26 cellular contexts compared by ENCODE assay signal in the genomic region with DNA sequence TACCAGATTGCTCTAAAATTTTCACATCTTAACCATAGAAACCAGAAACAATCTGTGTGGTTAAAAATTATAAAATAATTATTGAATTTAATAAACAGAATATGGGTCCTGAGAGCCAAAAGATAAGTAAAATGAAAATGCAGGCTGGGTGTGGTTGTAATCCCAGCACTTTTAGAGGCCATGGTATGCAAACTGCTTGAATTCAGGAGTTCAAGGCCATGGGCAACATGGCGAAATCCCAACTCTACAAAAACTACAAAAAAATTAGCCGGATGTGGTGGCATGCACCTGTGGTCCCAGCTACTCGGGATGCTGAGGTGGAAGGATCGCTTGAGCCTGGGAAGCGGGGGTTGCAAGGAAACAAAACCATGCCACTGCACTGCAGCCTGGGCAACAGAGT.
"Had no signal": no experiment of that assay in that cellular context is flagged by ENCODE, and none has a peak within 500 bp of the region (broad histone marks: within the 10 kb centered on the region; RNA-seq: fewer than 3 reads in every experiment).

No MANE protein-coding gene starts in this region.

- H3K27me3 Mint-ChIP-seq: dendritic cell treated with granulocyte-macrophage colony-stimulating factor and Interleukin-4, amounts not matched to agents 40 ng/mL and 50 ng/mL, for 4 days; effector memory CD8-positive, alpha-beta T cell had no signal

- H3K9me3 Mint-ChIP-seq: dendritic cell treated with granulocyte-macrophage colony-stimulating factor and Interleukin-4, amounts not matched to agents 40 ng/mL and 50 ng/mL, for 4 days; effector memory CD8-positive, alpha-beta T cell had no signal

- H3K27ac Mint-ChIP-seq: dendritic cell treated with granulocyte-macrophage colony-stimulating factor and Interleukin-4, amounts not matched to agents 40 ng/mL and 50 ng/mL, for 4 days; effector memory CD8-positive, alpha-beta T cell; endodermal cell had no signal

- H3K36me3 ChIP-seq: colonic mucosa, gastrocnemius medialis, gastroesophageal sphincter had no signal

- H3K4me1 Mint-ChIP-seq: endodermal cell had no signal

- H3K9me3 ChIP-seq: colonic mucosa, esophagus muscularis mucosa, esophagus squamous epithelium, gastrocnemius medialis, gastroesophageal sphincter had no signal

- H3K4me3 ChIP-seq: colonic mucosa, coronary artery, dorsolateral prefrontal cortex, esophagus muscularis mucosa, esophagus squamous epithelium, gastrocnemius medialis, gastroesophageal sphincter, heart left ventricle had no signal

- H3K27ac ChIP-seq: colonic mucosa, coronary artery, dorsolateral prefrontal cortex, epithelial cell of prostate, esophagus muscularis mucosa, esophagus squamous epithelium, foreskin keratinocyte, gastrocnemius medialis, gastroesophageal sphincter, heart left ventricle had no signal

- FAIRE-seq: colon, endometrium, endothelial cell of umbilical vein had no signal

- DNase-seq: colonic mucosa; cortex of kidney; dorsolateral prefrontal cortex; effector CD4-positive, alpha-beta T cell; effector CD8-positive, alpha-beta T cell; effector memory CD4-positive, alpha-beta T cell; effector memory CD8-positive, alpha-beta T cell; endodermal cell; erythroblast; esophagus squamous epithelium; foreskin fibroblast; foreskin keratinocyte; foreskin melanocyte; gastrocnemius medialis; glutamatergic neuron; head of caudate nucleus; heart left ventricle had no signal

- H3K4me3 Mint-ChIP-seq: dendritic cell treated with granulocyte-macrophage colony-stimulating factor and Interleukin-4, amounts not matched to agents 40 ng/mL and 50 ng/mL, for 4 days; effector memory CD8-positive, alpha-beta T cell; endodermal cell had no signal

- H3K4me1 ChIP-seq: colonic mucosa, foreskin keratinocyte had no signal

- H3K27me3 ChIP-seq: colonic mucosa, dorsolateral prefrontal cortex, esophagus muscularis mucosa, esophagus squamous epithelium, foreskin keratinocyte, gastrocnemius medialis, gastroesophageal sphincter, heart left ventricle had no signal

- ATAC-seq: effector memory CD8-positive, alpha-beta T cell; esophagus mucosa; foreskin keratinocyte; gastrocnemius medialis; gastroesophageal sphincter; heart left ventricle had no signal
